Comparison of ENCODE assay signal across 12 cellular contexts in the genomic region with DNA sequence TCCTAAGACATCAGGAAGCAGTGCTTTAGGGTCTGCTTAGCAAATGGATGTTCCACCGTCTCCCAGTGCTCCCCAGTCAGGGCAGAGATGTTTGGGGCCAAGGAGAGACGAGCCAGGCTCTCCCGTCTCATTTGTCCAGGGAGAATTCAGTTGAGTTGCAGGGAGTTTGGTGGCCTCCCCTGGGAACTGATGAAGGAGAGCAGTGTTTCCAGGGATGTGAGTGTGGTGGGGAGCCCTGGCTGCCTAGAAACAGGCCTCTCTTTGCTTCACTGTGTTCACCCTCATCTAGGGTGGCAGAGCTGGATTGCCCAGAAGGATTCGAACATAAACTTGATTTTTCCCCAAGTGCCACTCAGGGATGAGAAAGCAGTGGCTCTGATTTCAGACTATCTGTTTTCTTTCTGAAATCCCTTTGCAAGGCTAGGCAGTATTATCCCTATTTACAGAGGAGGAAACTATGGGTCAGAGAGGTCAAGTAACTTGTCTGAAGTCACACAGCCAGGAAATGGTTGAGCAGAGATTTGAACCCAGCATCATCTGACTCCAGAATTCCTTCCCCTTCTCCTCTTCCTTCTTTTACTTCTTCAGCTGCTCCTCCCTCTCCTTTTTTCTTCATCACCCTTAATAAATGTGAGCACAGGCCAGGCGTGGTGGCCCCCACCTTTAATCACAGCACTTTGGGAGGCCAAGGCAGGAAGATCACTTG. TPM values are rescaled to one million over a fixed set of nuclear protein-coding genes. Genes with fewer than 3 reads are reported as not detected.
DNase-seq lines count a peak whose midpoint lies in the region; ATAC-seq, FAIRE-seq and TF ChIP-seq lines count a peak whose summit lies in the region.
"Had no signal": no experiment of that assay in that cellular context is flagged by ENCODE, and none has a peak within 500 bp of the region (broad histone marks: within the 10 kb centered on the region; RNA-seq: fewer than 3 reads in every experiment).

No MANE protein-coding gene starts in this region.

- H4K20me1 ChIP-seq in GM12878 (ENCODE audit: control insufficient read depth, insufficient read depth) (no peaks in the 10 kb centered on the region), smooth muscle cell (ENCODE audit: low read depth) (no peaks in the 10 kb centered on the region)

- SMC1A ChIA-PET in GM12878 (lab: Charles Lee; ENCODE audit: uncharacterized antibody, unreplicated experiment): interaction anchor here (0.6 to 15.7 kb wide), 3 partner anchors 15 to 128 kb away, joined by 3 to 237 read pairs (median 32); no protein-coding TSS in a partner anchor

- H3K4me3 ChIP-seq in left ventricle myocardium inferior (peak overlapping the region; percentile 10), GM12878 (no peak overlapping the region), muscle layer of duodenum (ENCODE audit: low read depth in 1 of 2, low read length in 2 of 2) (no peak overlapping the region), upper lobe of left lung (no peak overlapping the region), smooth muscle cell (no peak overlapping the region)

- H3K9ac ChIP-seq in GM12878 (ENCODE audit: control insufficient read depth, insufficient read depth, low read length) (no peak overlapping the region), smooth muscle cell (ENCODE audit: low read depth) (no peak overlapping the region)

- peaks cover 12% of the 10 kb centered on the region for H3F3A ChIP-seq in smooth muscle cell (ENCODE audit: low read depth)

- in situ Hi-C loops in GM12878 (cut with MboI): no loop called here

- TF ChIP-seq EP300 in GM12878 (IDR thresholded peaks at IDR 0.05; ENCODE audit: borderline replicate concordance in 1 of 2, control insufficient read depth in 1 of 2, low read depth in 2 of 2, low read length in 2 of 2): no peak
- no peak for TF ChIP-seq EP300 in upper lobe of left lung (IDR thresholded peaks at IDR 0.05)

- intact Hi-C loops in left ventricle myocardium inferior (cut with micrococcal nuclease): no loop called here
- intact Hi-C loops in Right ventricle myocardium inferior (cut with DNase I): no loop called here
- intact Hi-C loops in GM12878 (cut with micrococcal nuclease; ENCODE audit: unreplicated experiment): no loop called here

- H3K4me1 ChIP-seq in left ventricle myocardium inferior (peaks cover 100% of the 10 kb centered on the region), GM12878 (ENCODE audit: control insufficient read depth, insufficient read depth, low read length) (peaks cover 60% of the 10 kb centered on the region), muscle layer of duodenum (ENCODE audit: control insufficient read depth in 1 of 2, insufficient read depth in 2 of 2, low read length in 2 of 2) (peaks cover 6 to 47% of the 10 kb centered on the region in 2 donors), upper lobe of left lung (peaks cover 38 to 70% (median 59%) of the 10 kb centered on the region in 4 donors), smooth muscle cell (ENCODE audit: low read depth) (peaks cover 8% of the 10 kb centered on the region)

- WGBS in GM12878 (ENCODE audit: insufficient coverage, insufficient replicate concordance, low lambda C conversion rate, missing lambda C conversion rate): 96% methylated on average over 5 of the region's 5 CpGs
- 92 to 95% methylated on average over 5 of the region's 5 CpGs for WGBS in upper lobe of left lung, 2 donors
- 96% methylated on average over 5 of the region's 5 CpGs for WGBS in smooth muscle cell (ENCODE audit: low lambda C conversion rate)

- DNase-seq in left ventricle myocardium inferior (no peak), Right ventricle myocardium inferior (ENCODE audit: missing footprints) (no peak), GM12878 (ENCODE audit: low read depth, low spot score) (no peak), upper lobe of left lung (no peak), smooth muscle cell (lab: John Stamatoyannopoulos, UW; ENCODE audit: unreplicated experiment) (no peak), NCI-H526 (lab: John Stamatoyannopoulos, UW) (no peak), T-helper 1 cell (no peak)
- DNase-seq: activated CD8-positive, alpha-beta memory T cell treated with anti-CD3 and anti-CD28 coated beads, Interleukin-2, amount 10 ng/mL, durations not matched to agents 7 days and 5 days; amniotic stem cell; NCI-H1092 had no signal

- no peak for ATAC-seq in Right ventricle myocardium inferior
- no peak for ATAC-seq in GM12878
- ATAC-seq in upper lobe of left lung (ENCODE audit: low FRiP score in 2 of 2): no peak
- ATAC-seq: activated CD8-positive, alpha-beta memory T cell treated with anti-CD3 and anti-CD28 coated beads, Interleukin-2, amount 10 ng/mL, durations not matched to agents 7 days and 5 days had no signal

- RAD21 ChIA-PET in GM12878 (lab: Charles Lee; ENCODE audit: unreplicated experiment): interaction anchor here (2.8 to 3.6 kb wide), 2 partner anchors 18 to 24 kb away, joined by 18 to 35 read pairs; no protein-coding TSS in a partner anchor

- peak overlapping the region; percentile 99 for H3K27ac ChIP-seq in left ventricle myocardium inferior (replicated peaks)
- peak overlapping the region; percentile 15; the same call in 1 of the 2 replicates for H3K27ac ChIP-seq in GM12878 (ENCODE audit: control insufficient read depth, insufficient read depth)
- peak overlapping the region; percentile 45 for H3K27ac ChIP-seq in muscle layer of duodenum (ENCODE audit: low read length)
- peak overlapping the region; percentile 2 to 73 (median 39) for H3K27ac ChIP-seq in upper lobe of left lung
- H3K27ac ChIP-seq in smooth muscle cell (ENCODE audit: low read depth): no peak overlapping the region
- H3K27ac ChIP-seq: C4-2B had no signal

- CTCF ChIA-PET in GM12878 (lab: Yijun Ruan, JAX): interaction anchor here (0.7 kb wide), 1 partner anchor 30 kb away, joined by 3 read pairs; no protein-coding TSS in a partner anchor

- H3K9me3 ChIP-seq in left ventricle myocardium inferior (replicated peaks) (no peaks in the 10 kb centered on the region), GM12878 (replicated peaks; ENCODE audit: control insufficient read depth, insufficient read depth, low read length) (no peaks in the 10 kb centered on the region), muscle layer of duodenum (ENCODE audit: control insufficient read depth in 1 of 2, low read length in 2 of 2) (no peaks in the 10 kb centered on the region), upper lobe of left lung (no peaks in the 10 kb centered on the region), smooth muscle cell (replicated peaks; ENCODE audit: low read depth) (no peaks in the 10 kb centered on the region)

- TF ChIP-seq POLR2A in GM12878 (IDR thresholded peaks at IDR 0.05; ENCODE audit: low read depth, low read length) (no peak), upper lobe of left lung (IDR thresholded peaks at IDR 0.05) (no peak)

- H3K27me3 ChIP-seq in left ventricle myocardium inferior (ENCODE audit: low read depth): no peaks in the 10 kb centered on the region
- H3K27me3 ChIP-seq in GM12878 (replicated peaks in 1 of 2; ENCODE audit: control insufficient read depth in 2 of 2, insufficient read depth in 2 of 2, low read length in 1 of 2): no peaks in the 10 kb centered on the region
- no peaks in the 10 kb centered on the region for H3K27me3 ChIP-seq in muscle layer of duodenum (ENCODE audit: low read depth, low read length)
- H3K27me3 ChIP-seq in upper lobe of left lung: no peaks in the 10 kb centered on the region
- H3K27me3 ChIP-seq in smooth muscle cell (ENCODE audit: low read depth): no peaks in the 10 kb centered on the region

- FAIRE-seq in GM12878 (lab: Jason Lieb, UNC): no peak

- POLR2A ChIA-PET in GM12878 (lab: Charles Lee): interaction anchor here (0.5 to 5.8 kb wide), 4 partner anchors 12 to 23 kb away, joined by 3 to 67 read pairs (median 22); no protein-coding TSS in a partner anchor

- H3K36me3 ChIP-seq in left ventricle myocardium inferior (peaks cover 65% of the 10 kb centered on the region), GM12878 (ENCODE audit: control insufficient read depth in 2 of 2, insufficient read depth in 2 of 2, low read length in 1 of 2) (peaks cover 7 to 30% of the 10 kb centered on the region in 2 experiments), muscle layer of duodenum (ENCODE audit: control insufficient read depth in 1 of 2, insufficient read depth in 2 of 2, low read length in 2 of 2) (peaks cover 36 to 45% of the 10 kb centered on the region in 2 donors), upper lobe of left lung (peaks cover 0 to 48% (median 32%) of the 10 kb centered on the region in 4 donors), smooth muscle cell (ENCODE audit: low read depth) (no peaks in the 10 kb centered on the region)

- BruUV-seq in GM12878 (replicated peaks; lab: Mats Ljungman, UMichigan): no TSS peak

- H2AFZ ChIP-seq in GM12878 (ENCODE audit: control insufficient read depth, low read depth, low read length) (no peak overlapping the region), smooth muscle cell (ENCODE audit: low read depth) (no peak overlapping the region)

- peaks cover 24% of the 10 kb centered on the region for H3K79me2 ChIP-seq in GM12878 (ENCODE audit: control insufficient read depth, insufficient read depth, low read length)
- H3K79me2 ChIP-seq in smooth muscle cell (ENCODE audit: low read depth): no peaks in the 10 kb centered on the region

- H3K4me2 ChIP-seq in GM12878 (ENCODE audit: control insufficient read depth, insufficient read depth) (no peak overlapping the region), smooth muscle cell (no peak overlapping the region)

- no peak for TF ChIP-seq CTCF in left ventricle myocardium inferior (IDR thresholded peaks at IDR 0.05; ENCODE audit: borderline replicate concordance)
- TF ChIP-seq CTCF in GM12878 (IDR thresholded peaks at IDR 0.05 in 2 of 3, conservative IDR thresholded peaks at IDR 0.05 in 1 of 3; ENCODE audit: control insufficient read depth in 2 of 3, extremely low read depth in 1 of 3, insufficient read depth in 1 of 3, low read depth in 3 of 3, low read length in 3 of 3): no peak
- no peak for TF ChIP-seq CTCF in upper lobe of left lung (IDR thresholded peaks at IDR 0.05)
- TF ChIP-seq CTCF in smooth muscle cell (IDR thresholded peaks at IDR 0.05; ENCODE audit: borderline replicate concordance, insufficient read depth, poor library complexity, severe bottlenecking): no peak

- TF ChIP-seq RAD21 in GM12878 (IDR thresholded peaks at IDR 0.05; ENCODE audit: insufficient read depth, low read depth, low read length): no peak

RNA-seq across cellular contexts. Expression of a gene that starts 6.6 kb away (rescaled TPM):
- total RNA-seq in left ventricle myocardium inferior (153 TPM), Right ventricle myocardium inferior (120 TPM), GM12878 (2014; rRNA removed) (10.3 and 10.4 TPM in 2 replicates), GM12878 (2014; rRNA removed; fragmentation: Illumina TruSeq; extraction: Trizol) (7.0 and 8.0 TPM in 2 replicates), GM12878 (2021) (26.6 and 30.9 TPM in 2 replicates), upper lobe of left lung (100 to 1,000 TPM in 1 of 6 donors, 10 to 100 TPM in 5; 36.6 to 193 (median 52.2) TPM), smooth muscle cell (12.1 and 12.9 TPM in 2 replicates)
- total RNA-seq in GM12878 (2013; cell fraction: nucleolus; rRNA removed): 156 and 161 TPM in 2 replicates
- 12.0 TPM for polyA plus RNA-seq in GM12878 (2011; ENCODE audit: low read depth)
- polyA plus RNA-seq in GM12878 (2011; rRNA removed) (12.8 and 21.7 TPM in 2 replicates), GM12878 (2014; fragmentation: Illumina TruSeq; extraction: Trizol) (8.3 and 17.1 TPM in 2 replicates), GM12878 (2014; fragmentation: Nextera tagmentation; extraction: Ambion mirVana) (1 to 10 TPM in 1 of 2 experiments, under 1 TPM in 1; 0.79 to 1.0 TPM), GM12878 (2014; rRNA removed) (24.4 and 26.4 TPM in 2 replicates), GM12878 (2016; fragmentation: Nextera tagmentation; extraction: Ambion mirVana) (10 to 100 TPM; 22.6 to 24.8 TPM), smooth muscle cell (29.2 and 29.6 TPM in 2 replicates)
- 17.4 and 21.0 TPM in 2 replicates for polyA plus RNA-seq in GM12878 (2011; cell fraction: cytosol; rRNA removed)
- polyA plus RNA-seq in GM12878 (2011; cell fraction: nucleus; rRNA removed): 204 and 236 TPM in 2 replicates
- 27.0 and 35.5 TPM in 2 replicates for polyA plus RNA-seq in GM12878 (2012)
- polyA minus RNA-seq in GM12878 (2011; rRNA and poly(A)+ RNA removed): 24.0 and 34.6 TPM in 2 replicates
- 12.4 and 20.2 TPM in 2 replicates for polyA minus RNA-seq in GM12878 (2011; cell fraction: cytosol; rRNA and poly(A)+ RNA removed)
- polyA minus RNA-seq in GM12878 (2011; cell fraction: nucleus; rRNA and poly(A)+ RNA removed): 41.8 and 67.3 TPM in 2 replicates

RNA-seq across cellular contexts. Expression of a gene that starts 42.3 kb away (rescaled TPM):
- total RNA-seq in left ventricle myocardium inferior (17.9 TPM), Right ventricle myocardium inferior (18.1 TPM), GM12878 (2014; rRNA removed) (32.8 and 39.6 TPM in 2 replicates), GM12878 (2014; rRNA removed; fragmentation: Illumina TruSeq; extraction: Trizol) (16.3 and 18.9 TPM in 2 replicates), GM12878 (2021) (29.2 and 31.4 TPM in 2 replicates), upper lobe of left lung (10 to 100 TPM; 11.5 to 25.2 (median 17.6) TPM), smooth muscle cell (9.1 and 9.6 TPM in 2 replicates)
- total RNA-seq in GM12878 (2013; cell fraction: nucleolus; rRNA removed): 37.9 and 38.4 TPM in 2 replicates
- 24.5 TPM for polyA plus RNA-seq in GM12878 (2011; ENCODE audit: low read depth)
- polyA plus RNA-seq in GM12878 (2011; rRNA removed) (15.2 and 19.9 TPM in 2 replicates), GM12878 (2014; fragmentation: Illumina TruSeq; extraction: Trizol) (5.3 and 13.7 TPM in 2 replicates), GM12878 (2014; fragmentation: Nextera tagmentation; extraction: Ambion mirVana) (1 to 10 TPM; 2.3 to 6.4 TPM), GM12878 (2014; rRNA removed) (27.3 and 29.8 TPM in 2 replicates), GM12878 (2016; fragmentation: Nextera tagmentation; extraction: Ambion mirVana) (10 to 100 TPM; 37.4 to 39.9 TPM), smooth muscle cell (12.2 and 14.0 TPM in 2 replicates)
- polyA plus RNA-seq in GM12878 (2011; cell fraction: cytosol; rRNA removed): 29.9 and 37.4 TPM in 2 replicates
- polyA plus RNA-seq in GM12878 (2011; cell fraction: nucleus; rRNA removed): 20.2 and 21.3 TPM in 2 replicates
- 16.1 and 17.4 TPM in 2 replicates for polyA plus RNA-seq in GM12878 (2012)
- 13.3 and 30.4 TPM in 2 replicates for polyA minus RNA-seq in GM12878 (2011; rRNA and poly(A)+ RNA removed)
- polyA minus RNA-seq in GM12878 (2011; cell fraction: cytosol; rRNA and poly(A)+ RNA removed): 9.5 and 9.9 TPM in 2 replicates
- polyA minus RNA-seq in GM12878 (2011; cell fraction: nucleus; rRNA and poly(A)+ RNA removed): 10.6 and 25.4 TPM in 2 replicates

RNA-seq across cellular contexts. Expression of a gene that starts 42.6 kb away (rescaled TPM):
- 34.7 TPM for total RNA-seq in left ventricle myocardium inferior
- 38.5 TPM for total RNA-seq in Right ventricle myocardium inferior
- total RNA-seq in GM12878 (2013; cell fraction: nucleolus; rRNA removed): 71.0 and 82.8 TPM in 2 replicates
- 44.3 and 58.9 TPM in 2 replicates for total RNA-seq in GM12878 (2014; rRNA removed)
- total RNA-seq in GM12878 (2014; rRNA removed; fragmentation: Illumina TruSeq; extraction: Trizol): 24.7 and 28.8 TPM in 2 replicates
- total RNA-seq in GM12878 (2021): 94.6 and 115 TPM in 2 replicates
- polyA plus RNA-seq in GM12878 (2011; ENCODE audit: low read depth): 14.3 TPM
- 37.5 and 73.2 TPM in 2 replicates for polyA plus RNA-seq in GM12878 (2011; rRNA removed)
- polyA plus RNA-seq in GM12878 (2011; cell fraction: cytosol; rRNA removed): 85.9 and 87.1 TPM in 2 replicates
- polyA plus RNA-seq in GM12878 (2011; cell fraction: nucleus; rRNA removed): 94.1 and 163 TPM in 2 replicates
- polyA plus RNA-seq in GM12878 (2012): 43.7 and 47.2 TPM in 2 replicates
- 6.2 and 27.9 TPM in 2 replicates for polyA plus RNA-seq in GM12878 (2014; fragmentation: Illumina TruSeq; extraction: Trizol)
- polyA plus RNA-seq in GM12878 (2014; fragmentation: Nextera tagmentation; extraction: Ambion mirVana): 1 to 10 TPM; 1.9 to 8.6 TPM
- 53.7 and 67.0 TPM in 2 replicates for polyA plus RNA-seq in GM12878 (2014; rRNA removed)
- polyA plus RNA-seq in GM12878 (2016; fragmentation: Nextera tagmentation; extraction: Ambion mirVana): 10 to 100 TPM; 69.7 to 71.9 TPM
- 43.9 and 84.0 TPM in 2 replicates for polyA minus RNA-seq in GM12878 (2011; rRNA and poly(A)+ RNA removed)
- 28.2 and 42.1 TPM in 2 replicates for polyA minus RNA-seq in GM12878 (2011; cell fraction: cytosol; rRNA and poly(A)+ RNA removed)
- polyA minus RNA-seq in GM12878 (2011; cell fraction: nucleus; rRNA and poly(A)+ RNA removed): 34.2 and 48.4 TPM in 2 replicates
- 10 to 100 TPM; 43.3 to 81.5 (median 58.9) TPM for total RNA-seq in upper lobe of left lung
- 19.3 and 39.3 TPM in 2 replicates for total RNA-seq in smooth muscle cell
- polyA plus RNA-seq in smooth muscle cell: 28.3 and 32.5 TPM in 2 replicates
